ENCODE assay signal across 11 cellular contexts in the genomic region with DNA sequence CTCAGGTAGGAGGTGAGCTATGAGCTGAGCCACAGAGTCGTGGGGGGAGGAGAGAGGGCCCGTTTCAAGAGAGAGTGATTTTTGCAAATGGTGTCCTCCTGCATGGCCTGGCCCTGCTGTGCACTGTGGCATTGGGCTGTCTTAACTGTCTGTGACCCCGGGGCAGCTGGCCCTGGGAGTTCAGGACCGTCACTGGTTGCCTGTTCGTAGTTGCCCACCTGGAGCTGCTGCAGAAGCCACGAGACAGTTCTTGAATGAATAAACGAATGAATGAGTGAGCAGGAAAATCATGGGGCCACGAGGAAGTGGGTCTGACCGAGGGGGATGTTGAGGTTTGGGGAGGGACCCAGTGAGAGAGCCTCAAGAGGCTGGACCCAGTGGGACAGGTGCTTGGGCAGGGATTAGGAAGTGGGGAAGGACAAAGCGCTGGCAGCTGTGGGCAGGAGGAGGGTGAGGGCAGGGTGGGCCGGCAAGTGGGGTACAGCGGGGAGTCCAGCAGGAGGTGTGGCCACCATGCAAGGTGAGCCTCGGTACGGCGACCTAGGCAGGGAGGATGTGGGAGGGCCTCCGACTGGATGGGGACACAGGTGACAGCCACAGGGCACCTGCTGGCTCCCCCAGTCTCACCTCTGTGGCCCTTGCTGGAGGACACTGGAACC. TPM values are rescaled to one million over a fixed set of nuclear protein-coding genes. Genes with fewer than 3 reads are reported as not detected.
A peak's percentile ranks its signal among the peaks of the same experiment; 100 is the strongest.
DNase-seq lines count a peak whose midpoint lies in the region; ATAC-seq, FAIRE-seq and TF ChIP-seq lines count a peak whose summit lies in the region.
"Had no signal": no experiment of that assay in that cellular context is flagged by ENCODE, and none has a peak within 500 bp of the region (broad histone marks: within the 10 kb centered on the region; RNA-seq: fewer than 3 reads in every experiment).

No MANE protein-coding gene starts in this region.

- no peak overlapping the region for H3K4me3 ChIP-seq in psoas muscle
- H3K4me3 ChIP-seq: hepatocyte had no signal

- DNase-seq in activated naive CD4-positive, alpha-beta T cell treated with anti-CD3 and anti-CD28 coated beads, Interleukin-2, amount 10 ng/mL, durations not matched to agents 7 days and 5 days = peak; percentile 56
- no peak for DNase-seq in activated naive CD4-positive, alpha-beta T cell treated with anti-CD3 and anti-CD28 coated beads, Interleukin-2, amount 50 U/mL, for 16 hours
- DNase-seq in T-cell (peak in 5 of 34 experiments; percentile 13 to 29 (median 14)), type B pancreatic cell (ENCODE audit: extremely low spot score, unreplicated experiment) (peak; percentile 64), ACHN (no peak), GM12892 (ENCODE audit: insufficient read length) (no peak), psoas muscle (no peak)
- DNase-seq in effector memory CD8-positive, alpha-beta T cell = peak in 2 of 3 experiments; percentile 24 to 27
- DNase-seq: NCI-H187, SHP77 treated with DMSO at 0.1 percent for 48 hours had no signal

- POLR2A ChIA-PET in T-cell (lab: Charles Lee) = no interaction called here

- H3K4me1 ChIP-seq in psoas muscle = peaks cover 43% of the 10 kb centered on the region

- peaks cover 53% of the 10 kb centered on the region for H3K4me1 Mint-ChIP-seq in activated naive CD4-positive, alpha-beta T cell treated with anti-CD3 and anti-CD28 coated beads, Interleukin-2, amount 10 ng/mL, durations not matched to agents 7 days and 5 days
- H3K4me1 Mint-ChIP-seq in T-cell (peaks cover 65 to 82% (median 68%) of the 10 kb centered on the region in 3 donors), type B pancreatic cell (ENCODE audit: unreplicated experiment) (peaks cover 66% of the 10 kb centered on the region)
- H3K4me1 Mint-ChIP-seq in effector memory CD8-positive, alpha-beta T cell (ENCODE audit: low read depth in 2 of 2) = peaks cover 40 to 49% of the 10 kb centered on the region in 2 donors

- 82 to 89% (median 85%) methylated on average over 16 of the region's 16 CpGs for WGBS in psoas muscle, 3 donors

- peak overlapping the region; percentile 72 for H3K4me3 Mint-ChIP-seq in activated naive CD4-positive, alpha-beta T cell treated with anti-CD3 and anti-CD28 coated beads, Interleukin-2, amount 10 ng/mL, durations not matched to agents 7 days and 5 days
- peak overlapping the region; percentile 73 to 95 (median 82) for H3K4me3 Mint-ChIP-seq in T-cell
- peak overlapping the region; percentile 88 to 91 for H3K4me3 Mint-ChIP-seq in effector memory CD8-positive, alpha-beta T cell
- no peak overlapping the region for H3K4me3 Mint-ChIP-seq in type B pancreatic cell

- no peaks in the 10 kb centered on the region for H3K36me3 Mint-ChIP-seq in activated naive CD4-positive, alpha-beta T cell treated with anti-CD3 and anti-CD28 coated beads, Interleukin-2, amount 10 ng/mL, durations not matched to agents 7 days and 5 days
- no peaks in the 10 kb centered on the region for H3K36me3 Mint-ChIP-seq in T-cell
- peaks cover 3% of the 10 kb centered on the region for H3K36me3 Mint-ChIP-seq in effector memory CD8-positive, alpha-beta T cell (ENCODE audit: insufficient read depth)
- H3K36me3 Mint-ChIP-seq in type B pancreatic cell = peaks cover under 1% of the 10 kb centered on the region

- no peaks in the 10 kb centered on the region for H3K9me3 Mint-ChIP-seq in activated naive CD4-positive, alpha-beta T cell treated with anti-CD3 and anti-CD28 coated beads, Interleukin-2, amount 10 ng/mL, durations not matched to agents 7 days and 5 days
- H3K9me3 Mint-ChIP-seq in T-cell (peaks cover 0 to 5% (median under 1%) of the 10 kb centered on the region in 3 donors), type B pancreatic cell (no peaks in the 10 kb centered on the region)
- no peaks in the 10 kb centered on the region for H3K9me3 Mint-ChIP-seq in effector memory CD8-positive, alpha-beta T cell

- in situ Hi-C loops in ACHN (cut with HindIII; ENCODE audit: low pct_ligation_motif_present, low pct_unique_long_range_greater_than_20kb, low sequenced_read_pairs) = no loop called here

- no peaks in the 10 kb centered on the region for H3K27me3 ChIP-seq in psoas muscle (ENCODE audit: insufficient read depth in 3 of 3, low read length in 2 of 3)
- H3K27me3 ChIP-seq: hepatocyte had no signal

- no peaks in the 10 kb centered on the region for H3K36me3 ChIP-seq in psoas muscle (ENCODE audit: insufficient read depth in 1 of 2, low read depth in 1 of 2)

- TF ChIP-seq POLR2A in GM12892 (IDR thresholded peaks at IDR 0.05; ENCODE audit: low read depth, low read length) = no peak

- intact Hi-C loops in psoas muscle (cut with DNase I) = loop anchor here in 1 of 2 donors (1.0 kb wide), 1 partner anchor 33 kb away; no protein-coding TSS in a partner anchor

- H3K27me3 Mint-ChIP-seq in activated naive CD4-positive, alpha-beta T cell treated with anti-CD3 and anti-CD28 coated beads, Interleukin-2, amount 10 ng/mL, durations not matched to agents 7 days and 5 days = peaks cover 95% of the 10 kb centered on the region
- H3K27me3 Mint-ChIP-seq in T-cell (no peaks in the 10 kb centered on the region), type B pancreatic cell (no peaks in the 10 kb centered on the region)
- H3K27me3 Mint-ChIP-seq in effector memory CD8-positive, alpha-beta T cell = peaks cover 0 to 18% of the 10 kb centered on the region in 2 donors

- TF ChIP-seq CTCF in type B pancreatic cell (conservative IDR thresholded peaks at IDR 0.05) (no peak), psoas muscle (IDR thresholded peaks at IDR 0.05) (no peak)

- ATAC-seq in T-cell (replicated peaks in 1 of 4) (peak in 2 of 4 experiments; percentile 6 to 11), psoas muscle (no peak)
- ATAC-seq in effector memory CD8-positive, alpha-beta T cell (replicated peaks) = peak; percentile 11

- H3K27ac ChIP-seq in psoas muscle = no peak overlapping the region
- H3K27ac ChIP-seq: hepatocyte had no signal

- no peaks in the 10 kb centered on the region for H3K9me3 ChIP-seq in psoas muscle

- FAIRE-seq in GM12892 (lab: Jason Lieb, UNC) = no peak

- CTCF ChIA-PET in activated naive CD4-positive, alpha-beta T cell treated with anti-CD3 and anti-CD28 coated beads, Interleukin-2, amount 10 ng/mL, durations not matched to agents 7 days and 5 days (lab: Charles Lee) = interaction anchor here (1.0 kb wide), 1 partner anchor 9 kb away, joined by 3 read pairs; no protein-coding TSS in a partner anchor
- CTCF ChIA-PET in T-cell (lab: Charles Lee) = no interaction called here

- H3K27ac Mint-ChIP-seq in activated naive CD4-positive, alpha-beta T cell treated with anti-CD3 and anti-CD28 coated beads, Interleukin-2, amount 10 ng/mL, durations not matched to agents 7 days and 5 days = peak overlapping the region; percentile 94
- H3K27ac Mint-ChIP-seq in T-cell = peak overlapping the region; percentile 64 to 82
- H3K27ac Mint-ChIP-seq in effector memory CD8-positive, alpha-beta T cell = peak overlapping the region; percentile 80 to 90
- H3K27ac Mint-ChIP-seq in type B pancreatic cell = no peak overlapping the region

RNA-seq across cellular contexts. Expression of a gene that starts 10.1 kb away (rescaled TPM):
- total RNA-seq in T-cell (10 to 100 TPM in 3 of 5 donors, 1 to 10 TPM in 2; 6.4 to 15.3 (median 10.5) TPM), type B pancreatic cell (ENCODE audit: low replicate concordance) (35.7 and 67.5 TPM in 2 replicates), psoas muscle (10 to 100 TPM; 13.9 to 29.0 (median 17.8) TPM)
- polyA plus RNA-seq in GM12892 (2012; ENCODE audit: missing spikeins) = 1.3 TPM
- 10 to 100 TPM in 2 of 3 donors, 1 to 10 TPM in 1; 7.5 to 20.1 (median 15.6) TPM for polyA plus RNA-seq in psoas muscle

RNA-seq across cellular contexts. Expression of a gene that starts 54.0 kb away (rescaled TPM):
- total RNA-seq in T-cell (1 to 10 TPM in 4 of 5 donors, under 1 TPM in 1; 0.60 to 2.5 (median 1.6) TPM), type B pancreatic cell (ENCODE audit: low replicate concordance) (1.4 TPM in 2 replicates), psoas muscle (under 1 TPM; 0.25 to 0.94 (median 0.70) TPM)
- polyA plus RNA-seq in GM12892 (2012; ENCODE audit: missing spikeins) = 0.40 TPM
- under 1 TPM; 0.11 to 0.34 (median 0.27) TPM for polyA plus RNA-seq in psoas muscle

Comparison
In these comparisons a context has a peak if more than half of its experiments do, and no peak if none do; other contexts are left out.
1. DNase-seq: peak in activated naive CD4-positive, alpha-beta T cell treated with anti-CD3 and anti-CD28 coated beads, Interleukin-2, amount 10 ng/mL, durations not matched to agents 7 days and 5 days (single experiment), effector memory CD8-positive, alpha-beta T cell (2 of 3) and type B pancreatic cell (single experiment); none in activated naive CD4-positive, alpha-beta T cell treated with anti-CD3 and anti-CD28 coated beads, Interleukin-2, amount 50 U/mL, for 16 hours (single experiment), ACHN (single experiment), GM12892 (single experiment) and psoas muscle (0 of 2).